Comparison of ENCODE assay signal across 8 cellular contexts in genomic region chr1:31704261-31705079, GRCh38. TPM values are rescaled to one million over a fixed set of nuclear protein-coding genes. Genes with fewer than 3 reads are reported as not detected.
A peak's percentile ranks its signal among the peaks of the same experiment; 100 is the strongest.
DNase-seq lines count a peak whose midpoint lies in the region; ATAC-seq, FAIRE-seq and TF ChIP-seq lines count a peak whose summit lies in the region.

No MANE protein-coding gene starts in this region.

- peak overlapping the region; percentile 58 for H2AFZ ChIP-seq in H1 (ENCODE audit: low read length)

- H3K56ac ChIP-seq in H1 (replicated peaks; ENCODE audit: insufficient read length, low read depth, low read length): no peak overlapping the region

- peak overlapping the region in 3 of 4 experiments; percentile 24 to 50 (median 39); a peak in 5 of 7 replicates for H3K9ac ChIP-seq in H1 (replicated peaks in 1 of 4; ENCODE audit: extremely low read depth in 1 of 4, low read depth in 3 of 4, low read length in 3 of 4)

- no peaks in the 10 kb centered on the region; a peak in 1 of 7 replicates for H3K27me3 ChIP-seq in H1 (replicated peaks in 1 of 4; ENCODE audit: control insufficient read depth in 3 of 4, extremely low read depth in 1 of 4, insufficient read depth in 3 of 4, low read length in 3 of 4)
- peaks cover 23% of the 10 kb centered on the region for H3K27me3 ChIP-seq in CD4-positive, alpha-beta T cell (ENCODE audit: control insufficient read depth, insufficient read depth, low read length)

- peak; percentile 28 for FAIRE-seq in H1 (lab: Jason Lieb, UNC)

- peak overlapping the region; percentile 89; the same call in 1 of the 2 replicates for H2BK5ac ChIP-seq in H1 (ENCODE audit: low read depth, low read length)

- H3K4me1 ChIP-seq in H1 (replicated peaks in 1 of 4; ENCODE audit: control insufficient read depth in 3 of 4, insufficient read depth in 4 of 4, low read length in 3 of 4): peaks cover 15 to 35% (median 16%) of the 10 kb centered on the region in 4 experiments

- H2BK120ac ChIP-seq in H1 (replicated peaks; ENCODE audit: low read depth, low read length): peak overlapping the region; percentile 62

- H4K5ac ChIP-seq in H1 (ENCODE audit: insufficient read length, low read depth, low read length): peak overlapping the region; percentile 61

- no peak overlapping the region for H3K23ac ChIP-seq in H1 (ENCODE audit: insufficient read length)

- H4K91ac ChIP-seq in H1 (replicated peaks; ENCODE audit: insufficient read length, low read length): peak overlapping the region; percentile 56

- no peaks in the 10 kb centered on the region for H3K79me2 ChIP-seq in H1 (ENCODE audit: control insufficient read depth in 1 of 2, insufficient read depth in 2 of 2, low read length in 2 of 2)

- no peak overlapping the region for H2AK5ac ChIP-seq in H1 (ENCODE audit: low read depth, low read length)

- CTCF ChIA-PET in H1 (lab: Charles Lee; ENCODE audit: partially characterized antibody): interaction anchor here (0.7 to 8.1 kb wide), 22 partner anchors 7 to 111 kb away, joined by 3 to 108 read pairs (median 5); no protein-coding TSS in a partner anchor
- CTCF ChIA-PET in CD4-positive, alpha-beta T cell (lab: Charles Lee): interaction anchor here (1.9 kb wide), 1 partner anchor 10 kb away, joined by 7 read pairs; no protein-coding TSS in a partner anchor

- intact Hi-C loops in CD4-positive, alpha-beta T cell (cut with DNase I, micrococcal nuclease): no loop called here

- peaks cover 5% of the 10 kb centered on the region for H3K23me2 ChIP-seq in H1 (ENCODE audit: low read depth, low read length)

- H3K9me3 Mint-ChIP-seq in naive B cell: no peaks in the 10 kb centered on the region
- no peaks in the 10 kb centered on the region for H3K9me3 Mint-ChIP-seq in CD4-positive, alpha-beta T cell

- H3K14ac ChIP-seq in H1 (ENCODE audit: insufficient read length): no peak overlapping the region

- TF ChIP-seq EP300 in H1 (IDR thresholded peaks at IDR 0.05; ENCODE audit: borderline replicate concordance in 1 of 2, low read depth in 2 of 2, low read length in 2 of 2): no peak

- H3K18ac ChIP-seq in H1 (ENCODE audit: extremely low read depth, low read length): peak overlapping the region; percentile 72

- H3K36me3 Mint-ChIP-seq in naive B cell: no peaks in the 10 kb centered on the region
- no peaks in the 10 kb centered on the region for H3K36me3 Mint-ChIP-seq in CD4-positive, alpha-beta T cell (ENCODE audit: low read depth)

- no peaks in the 10 kb centered on the region for H3K9me3 ChIP-seq in H1 (ENCODE audit: insufficient read depth in 2 of 2, low read depth in 1 of 2, low read length in 1 of 2)
- H3K9me3 ChIP-seq in CD4-positive, alpha-beta T cell (ENCODE audit: control insufficient read depth, low read length): no peaks in the 10 kb centered on the region

- H3K79me1 ChIP-seq in H1 (ENCODE audit: low read depth, low read length): no peaks in the 10 kb centered on the region

- peak overlapping the region; percentile 47 to 69 (median 63) for H3K4me3 ChIP-seq in H1 (ENCODE audit: extremely low read depth in 1 of 4, insufficient read depth in 2 of 4, low read depth in 3 of 4, low read length in 4 of 4)

- H3K4me2 ChIP-seq in H1 (ENCODE audit: insufficient read depth in 1 of 2, low read depth in 2 of 2, low read length in 2 of 2): peak overlapping the region; percentile 70 to 78

- no peak for TF ChIP-seq CTCF in H1 (IDR thresholded peaks at IDR 0.05; ENCODE audit: control extremely low read depth in 1 of 3, insufficient read depth in 1 of 3, low read depth in 1 of 3, low read length in 3 of 3)
- no peak for TF ChIP-seq CTCF in CD4-positive, alpha-beta T cell (IDR thresholded peaks at IDR 0.05)

- DNase-seq in COLO668 (lab: John Stamatoyannopoulos, UW; ENCODE audit: unreplicated experiment): peak; percentile 50
- peak; percentile 86 for DNase-seq in NCI-H69 (lab: John Stamatoyannopoulos, UW)
- peak in 1 of 2 experiments; percentile 62 for DNase-seq in H1 (ENCODE audit: low read depth in 1 of 2, low spot score in 2 of 2)
- no peak for DNase-seq in naive B cell
- DNase-seq in RKO (ENCODE audit: low spot score): no peak
- no peak for DNase-seq in CD4-positive, alpha-beta T cell
- no peak for DNase-seq in NCI-H187 treated with DMSO at 0.1 percent for 48 hours (lab: John Stamatoyannopoulos, UW)

- peak overlapping the region in 5 of 6 donors; percentile 29 to 78 (median 46) for H3K27ac Mint-ChIP-seq in naive B cell
- H3K27ac Mint-ChIP-seq in CD4-positive, alpha-beta T cell: no peak overlapping the region

- H3K36me3 ChIP-seq in H1 (ENCODE audit: control insufficient read depth in 2 of 4, insufficient read depth in 4 of 4, low read length in 3 of 4): no peaks in the 10 kb centered on the region

- peaks cover 38 to 91% (median 81%) of the 10 kb centered on the region in 3 donors for H3K27me3 Mint-ChIP-seq in naive B cell
- H3K27me3 Mint-ChIP-seq in CD4-positive, alpha-beta T cell: peaks cover 63% of the 10 kb centered on the region

- peak overlapping the region; percentile 73 for H3K4ac ChIP-seq in H1 (replicated peaks; ENCODE audit: insufficient read length, low read depth, low read length)

- TF ChIP-seq POLR2A in H1 (IDR thresholded peaks at IDR 0.05; ENCODE audit: control extremely low read depth in 1 of 2, low read depth in 2 of 2, low read length in 2 of 2): no peak

- peaks cover 32 to 45% (median 33%) of the 10 kb centered on the region in 3 donors for H3K4me1 Mint-ChIP-seq in naive B cell
- H3K4me1 Mint-ChIP-seq in CD4-positive, alpha-beta T cell (ENCODE audit: low read depth): peaks cover 36% of the 10 kb centered on the region

- H4K8ac ChIP-seq in H1 (ENCODE audit: extremely low read depth, insufficient read depth, low read length): 0 out of 2 replicates have a peak overlapping the region, but pooled peaks have one; percentile 23

- H3K4me3 Mint-ChIP-seq in naive B cell: peak overlapping the region in 5 of 8 donors; percentile 38 to 66 (median 53)
- H3K4me3 Mint-ChIP-seq in CD4-positive, alpha-beta T cell: no peak overlapping the region

- ATAC-seq in naive B cell (ENCODE audit: low read depth in 2 of 2) (no peak), HG02610 (IDR thresholded peaks at IDR 0.05; ENCODE audit: unreplicated experiment) (no peak)
- no peak for ATAC-seq in CD4-positive, alpha-beta T cell (ENCODE audit: poor library complexity)

- H3K27ac ChIP-seq in H1 (ENCODE audit: low read depth, low read length): peak overlapping the region; percentile 0; the same call in 1 of the 2 replicates
- no peak overlapping the region for H3K27ac ChIP-seq in CD4-positive, alpha-beta T cell (ENCODE audit: low read depth, low read length)

- H2BK20ac ChIP-seq in H1 (ENCODE audit: low read length): peak overlapping the region; percentile 87

- peak overlapping the region; percentile 10; the same call in 1 of the 2 replicates for H2BK15ac ChIP-seq in H1 (ENCODE audit: low read length)

- H2BK12ac ChIP-seq in H1 (ENCODE audit: low read depth, low read length): peak overlapping the region; percentile 89

- WGBS in H1 (ENCODE audit: extremely low coverage in 1 of 2, insufficient coverage in 1 of 2, insufficient read length in 1 of 2, insufficient replicate concordance in 2 of 2, low coverage in 1 of 2, low lambda C conversion rate in 2 of 2, missing lambda C conversion rate in 1 of 2), 2 experiments: 10% methylated on average over 20 of the region's 20 CpGs; no CpG with 5 or more reads in 1 of the 2 experiments

- POLR2A ChIA-PET in H1 (lab: Charles Lee; ENCODE audit: partially characterized antibody): interaction anchor here (0.6 to 7.3 kb wide), 21 partner anchors 10 to 631 kb away, joined by 3 to 43 read pairs (median 4); partner anchors contain the start of genes PEF1 and PTP4A2
- POLR2A ChIA-PET in CD4-positive, alpha-beta T cell (lab: Charles Lee): interaction anchor here (0.6 kb wide), 1 partner anchor 58 kb away, joined by 3 read pairs; no protein-coding TSS in a partner anchor

- no peak for TF ChIP-seq RAD21 in H1 (IDR thresholded peaks at IDR 0.05 in 1 of 2, conservative IDR thresholded peaks at IDR 0.05 in 1 of 2; ENCODE audit: low read depth in 2 of 2, low read length in 2 of 2)

- no peaks in the 10 kb centered on the region for H4K20me1 ChIP-seq in H1 (replicated peaks in 1 of 2; ENCODE audit: control insufficient read depth in 1 of 2, insufficient read depth in 2 of 2, low read length in 2 of 2)

RNA-seq across cellular contexts. Expression of gene COL16A1, which starts 0.7 kb away (rescaled TPM):
- 7.9 and 10.5 TPM in 2 replicates for total RNA-seq in H1 (2021; fragmentation: NEBNext Ultra II Directional; extraction: Animal tissue kit (Norgen Biotek cat#: 25700))
- 2.0 and 3.4 TPM in 2 replicates for polyA plus RNA-seq in H1 (2011; rRNA removed)
- 4.3 TPM for polyA plus RNA-seq in H1 (2011; cell fraction: cytosol; rRNA removed)
- 31.3 TPM for polyA plus RNA-seq in H1 (2011; cell fraction: nucleus; rRNA removed)
- 6.8 to 10.8 TPM (median 7.9 TPM) in 4 replicates for polyA plus RNA-seq in H1 (2012, experiment 1 of 2)
- polyA plus RNA-seq in H1 (2012, experiment 2 of 2): 2.9 TPM
- polyA plus RNA-seq in H1 (2013, experiment 1 of 2): 4.2 TPM
- 3.6 TPM for polyA plus RNA-seq in H1 (2013, experiment 2 of 2)
- polyA minus RNA-seq in H1 (2011; rRNA and poly(A)+ RNA removed): 3.3 and 4.2 TPM in 2 replicates
- polyA minus RNA-seq in H1 (2011; cell fraction: cytosol; rRNA and poly(A)+ RNA removed): 6.8 TPM
- polyA minus RNA-seq in H1 (2011; cell fraction: nucleus; rRNA and poly(A)+ RNA removed): 8.7 TPM
- 1 to 10 TPM in 1 of 6 donors, under 1 TPM in 1, not detected in 4; 0.64 to 1.2 TPM for polyA plus RNA-seq in naive B cell (ENCODE audit: low read depth in 6 of 6)
- not detected for total RNA-seq in CD4-positive, alpha-beta T cell

RNA-seq across cellular contexts. Expression of gene ADGRB2, which starts 59.7 kb away (rescaled TPM):
- total RNA-seq in H1 (2021; fragmentation: NEBNext Ultra II Directional; extraction: Animal tissue kit (Norgen Biotek cat#: 25700)): 25.8 and 26.2 TPM in 2 replicates
- polyA plus RNA-seq in H1 (2011; rRNA removed): 15.6 and 29.0 TPM in 2 replicates
- 20.6 TPM for polyA plus RNA-seq in H1 (2011; cell fraction: cytosol; rRNA removed)
- polyA plus RNA-seq in H1 (2011; cell fraction: nucleus; rRNA removed): 126 TPM
- polyA plus RNA-seq in H1 (2012, experiment 1 of 2): 17.3 to 29.1 TPM (median 22.1 TPM) in 4 replicates
- 15.4 TPM for polyA plus RNA-seq in H1 (2012, experiment 2 of 2)
- 13.4 TPM for polyA plus RNA-seq in H1 (2013, experiment 1 of 2)
- 13.0 TPM for polyA plus RNA-seq in H1 (2013, experiment 2 of 2)
- polyA minus RNA-seq in H1 (2011; rRNA and poly(A)+ RNA removed): 7.5 and 9.4 TPM in 2 replicates
- polyA minus RNA-seq in H1 (2011; cell fraction: cytosol; rRNA and poly(A)+ RNA removed): 14.0 TPM
- 22.9 TPM for polyA minus RNA-seq in H1 (2011; cell fraction: nucleus; rRNA and poly(A)+ RNA removed)
- not detected for polyA plus RNA-seq in naive B cell (ENCODE audit: low read depth in 6 of 6)
- under 1 TPM; 0.39 to 0.71 TPM for total RNA-seq in CD4-positive, alpha-beta T cell

RNA-seq across cellular contexts. Expression of gene PEF1, which starts 59.8 kb away (rescaled TPM):
- 35.2 and 38.8 TPM in 2 replicates for total RNA-seq in H1 (2021; fragmentation: NEBNext Ultra II Directional; extraction: Animal tissue kit (Norgen Biotek cat#: 25700))
- polyA plus RNA-seq in H1 (2011; rRNA removed): 61.2 and 69.2 TPM in 2 replicates
- 51.1 TPM for polyA plus RNA-seq in H1 (2011; cell fraction: cytosol; rRNA removed)
- 50.9 TPM for polyA plus RNA-seq in H1 (2011; cell fraction: nucleus; rRNA removed)
- polyA plus RNA-seq in H1 (2012, experiment 1 of 2): 32.7 to 43.6 TPM (median 41.6 TPM) in 4 replicates
- 65.6 TPM for polyA plus RNA-seq in H1 (2012, experiment 2 of 2)
- 30.8 TPM for polyA plus RNA-seq in H1 (2013, experiment 1 of 2)
- 31.1 TPM for polyA plus RNA-seq in H1 (2013, experiment 2 of 2)
- polyA minus RNA-seq in H1 (2011; rRNA and poly(A)+ RNA removed): 63.3 and 65.6 TPM in 2 replicates
- polyA minus RNA-seq in H1 (2011; cell fraction: cytosol; rRNA and poly(A)+ RNA removed): 23.8 TPM
- 28.8 TPM for polyA minus RNA-seq in H1 (2011; cell fraction: nucleus; rRNA and poly(A)+ RNA removed)
- polyA plus RNA-seq in naive B cell (ENCODE audit: low read depth in 6 of 6): 100 to 1,000 TPM in 1 of 6 donors, 10 to 100 TPM in 5; 72.6 to 140 (median 93.7) TPM
- 10 to 100 TPM; 42.3 to 45.9 TPM for total RNA-seq in CD4-positive, alpha-beta T cell

Comparison
In these comparisons a context has a peak if more than half of its experiments do, and no peak if none do; other contexts are left out.
1. DNase-seq: peak in COLO668 (single experiment) and NCI-H69 (single experiment); none in naive B cell (single experiment), RKO (single experiment), CD4-positive, alpha-beta T cell (0 of 10) and NCI-H187 treated with DMSO at 0.1 percent for 48 hours (single experiment).
2. RNA of gene ADGRB2, which starts 59.7 kb away (total RNA-seq): 25.8 to 26.2 TPM in H1; 0.39 to 0.71 TPM in CD4-positive, alpha-beta T cell; every median in the first group is over 10 times any median in the second.